Comparison of ENCODE assay signal across 34 cellular contexts in genomic region chr2:187684181-187684580, GRCh38.
"Had no signal": no experiment of that assay in that cellular context is flagged by ENCODE, and none has a peak within 500 bp of the region (broad histone marks: within the 10 kb centered on the region; RNA-seq: fewer than 3 reads in every experiment).

No MANE protein-coding gene starts in this region.

- H3K27ac ChIP-seq: breast epithelium, esophagus muscularis mucosa, foreskin keratinocyte, heart left ventricle, left lung, lower lobe of right lung, pancreas, prostate gland, uterus, VCaP had no signal

- H3K27ac Mint-ChIP-seq: activated CD4-positive, alpha-beta memory T cell treated with anti-CD3 and anti-CD28 coated beads for 36 hours; activated naive CD4-positive, alpha-beta T cell treated with anti-CD3 and anti-CD28 coated beads, Interleukin-2, amount 10 ng/mL, durations not matched to agents 7 days and 5 days; activated naive CD8-positive, alpha-beta T cell treated with anti-CD3 and anti-CD28 coated beads, Interleukin-2, amount 10 ng/mL, durations not matched to agents 7 days and 5 days; activated T-cell treated with anti-CD3 and anti-CD28 coated beads, Interleukin-2, amount 50 U/mL, for 24 hours; dendritic cell treated with granulocyte-macrophage colony-stimulating factor and Interleukin-4, amounts not matched to agents 40 ng/mL and 50 ng/mL, for 4 days; nephron progenitor cell; stimulated activated memory B cell treated with anti-CD40 and anti-IgM and Interleukin-4, amounts not matched to agents 10 μg/mL and 1 μg/mL and 100 μg/mL, for 72 hours; stimulated activated naive CD8-positive, alpha-beta T cell treated with anti-CD3 and anti-CD28 coated beads, Interleukin-15, amount 100 ng/mL, for 72 hours; T-helper 1 cell treated with Interleukin-12 subunit alpha and Interleukin-12 subunit beta and Interleukin-4 antibody, amounts not matched to agents 30 μg/mL and 1 μg/mL, for 36 hours; type B pancreatic cell had no signal

- H3K27me3 Mint-ChIP-seq: activated CD4-positive, alpha-beta memory T cell treated with anti-CD3 and anti-CD28 coated beads for 36 hours; activated naive CD4-positive, alpha-beta T cell treated with anti-CD3 and anti-CD28 coated beads, Interleukin-2, amount 10 ng/mL, durations not matched to agents 7 days and 5 days; activated naive CD8-positive, alpha-beta T cell treated with anti-CD3 and anti-CD28 coated beads, Interleukin-2, amount 10 ng/mL, durations not matched to agents 7 days and 5 days; activated T-cell treated with anti-CD3 and anti-CD28 coated beads, Interleukin-2, amount 50 U/mL, for 24 hours; dendritic cell treated with granulocyte-macrophage colony-stimulating factor and Interleukin-4, amounts not matched to agents 40 ng/mL and 50 ng/mL, for 4 days; stimulated activated memory B cell treated with anti-CD40 and anti-IgM and Interleukin-4, amounts not matched to agents 10 μg/mL and 1 μg/mL and 100 μg/mL, for 72 hours; stimulated activated naive CD8-positive, alpha-beta T cell treated with anti-CD3 and anti-CD28 coated beads, Interleukin-15, amount 100 ng/mL, for 72 hours; type B pancreatic cell had no signal

- H3K27me3 ChIP-seq: breast epithelium, esophagus muscularis mucosa, foreskin keratinocyte, heart left ventricle, left lung, pancreas, uterus had no signal

- H3K4me3 Mint-ChIP-seq: activated CD4-positive, alpha-beta memory T cell treated with anti-CD3 and anti-CD28 coated beads for 36 hours; activated naive CD4-positive, alpha-beta T cell treated with anti-CD3 and anti-CD28 coated beads, Interleukin-2, amount 10 ng/mL, durations not matched to agents 7 days and 5 days; activated naive CD8-positive, alpha-beta T cell treated with anti-CD3 and anti-CD28 coated beads, Interleukin-2, amount 10 ng/mL, durations not matched to agents 7 days and 5 days; activated T-cell treated with anti-CD3 and anti-CD28 coated beads, Interleukin-2, amount 50 U/mL, for 24 hours; dendritic cell treated with granulocyte-macrophage colony-stimulating factor and Interleukin-4, amounts not matched to agents 40 ng/mL and 50 ng/mL, for 4 days; nephron progenitor cell; stimulated activated memory B cell treated with anti-CD40 and anti-IgM and Interleukin-4, amounts not matched to agents 10 μg/mL and 1 μg/mL and 100 μg/mL, for 72 hours; stimulated activated naive CD8-positive, alpha-beta T cell treated with anti-CD3 and anti-CD28 coated beads, Interleukin-15, amount 100 ng/mL, for 72 hours; T-helper 1 cell treated with Interleukin-12 subunit alpha and Interleukin-12 subunit beta and Interleukin-4 antibody, amounts not matched to agents 30 μg/mL and 1 μg/mL, for 36 hours; type B pancreatic cell had no signal

- H3K4me1 ChIP-seq: breast epithelium, esophagus muscularis mucosa, foreskin keratinocyte, heart left ventricle, left lung, lower lobe of right lung, pancreas, prostate gland, uterus had no signal

- ATAC-seq: foreskin keratinocyte; heart left ventricle; left lung; lower lobe of right lung; pancreas; sciatic nerve; stimulated activated memory B cell treated with anti-CD40 and anti-IgM and Interleukin-4, amounts not matched to agents 10 μg/mL and 1 μg/mL and 100 μg/mL, for 72 hours; stimulated activated naive CD8-positive, alpha-beta T cell treated with anti-CD3 and anti-CD28 coated beads, Interleukin-15, amount 100 ng/mL, for 72 hours had no signal

- H3K9me3 Mint-ChIP-seq: activated CD4-positive, alpha-beta memory T cell treated with anti-CD3 and anti-CD28 coated beads for 36 hours; activated naive CD4-positive, alpha-beta T cell treated with anti-CD3 and anti-CD28 coated beads, Interleukin-2, amount 10 ng/mL, durations not matched to agents 7 days and 5 days; activated naive CD8-positive, alpha-beta T cell treated with anti-CD3 and anti-CD28 coated beads, Interleukin-2, amount 10 ng/mL, durations not matched to agents 7 days and 5 days; activated T-cell treated with anti-CD3 and anti-CD28 coated beads, Interleukin-2, amount 50 U/mL, for 24 hours; dendritic cell treated with granulocyte-macrophage colony-stimulating factor and Interleukin-4, amounts not matched to agents 40 ng/mL and 50 ng/mL, for 4 days; nephron progenitor cell; stimulated activated memory B cell treated with anti-CD40 and anti-IgM and Interleukin-4, amounts not matched to agents 10 μg/mL and 1 μg/mL and 100 μg/mL, for 72 hours; stimulated activated naive CD8-positive, alpha-beta T cell treated with anti-CD3 and anti-CD28 coated beads, Interleukin-15, amount 100 ng/mL, for 72 hours; T-helper 1 cell treated with Interleukin-12 subunit alpha and Interleukin-12 subunit beta and Interleukin-4 antibody, amounts not matched to agents 30 μg/mL and 1 μg/mL, for 36 hours; type B pancreatic cell had no signal

- DNase-seq: activated CD4-positive, alpha-beta memory T cell treated with anti-CD3 and anti-CD28 coated beads for 36 hours; activated CD4-positive, alpha-beta T cell treated with anti-CD3 and anti-CD28 coated beads for 48 hours; activated CD8-positive, alpha-beta memory T cell treated with anti-CD3 and anti-CD28 coated beads, Interleukin-2, amount 50 U/mL, for 48 hours; activated gamma-delta T cell; activated naive CD4-positive, alpha-beta T cell treated with anti-CD3 and anti-CD28 coated beads, Interleukin-2, amount 10 ng/mL, durations not matched to agents 7 days and 5 days; activated naive CD8-positive, alpha-beta T cell treated with anti-CD3 and anti-CD28 coated beads, Interleukin-2, amount 10 ng/mL, durations not matched to agents 7 days and 5 days; activated T-cell treated with anti-CD3 and anti-CD28 coated beads, Interleukin-2, amount 50 U/mL, for 24 hours; amniotic stem cell; central memory CD4-positive, alpha-beta T cell; foreskin keratinocyte; heart left ventricle; left lung; lower lobe of right lung; mesenchymal stem cell; nephron progenitor cell; pancreas; retina; stimulated activated CD4-positive, alpha-beta T cell treated with anti-CD3 and anti-CD28 coated beads, Interleukin-1b, Interleukin-23, amount 100 ng/mL, for 48 hours; stimulated activated CD4-positive, alpha-beta T cell treated with anti-CD3 and anti-CD28 coated beads, Interleukin-4, amount 100 ng/mL, for 4 hours; stimulated activated CD8-positive, alpha-beta memory T cell treated with anti-CD3 and anti-CD28 coated beads, Interleukin-4, amount 100 ng/mL, for 48 hours; stimulated activated naive CD8-positive, alpha-beta T cell treated with anti-CD3 and anti-CD28 coated beads, Interleukin-15, amount 100 ng/mL, for 72 hours; substantia nigra; T-helper 9 cell; uterus had no signal

- H3K36me3 Mint-ChIP-seq: activated CD4-positive, alpha-beta memory T cell treated with anti-CD3 and anti-CD28 coated beads for 36 hours; activated naive CD4-positive, alpha-beta T cell treated with anti-CD3 and anti-CD28 coated beads, Interleukin-2, amount 10 ng/mL, durations not matched to agents 7 days and 5 days; activated naive CD8-positive, alpha-beta T cell treated with anti-CD3 and anti-CD28 coated beads, Interleukin-2, amount 10 ng/mL, durations not matched to agents 7 days and 5 days; stimulated activated memory B cell treated with anti-CD40 and anti-IgM and Interleukin-4, amounts not matched to agents 10 μg/mL and 1 μg/mL and 100 μg/mL, for 72 hours; type B pancreatic cell had no signal

- H3K9me3 ChIP-seq: breast epithelium, esophagus muscularis mucosa, heart left ventricle, left lung, lower lobe of right lung, pancreas, prostate gland, uterus had no signal

- H3K4me2 ChIP-seq: smooth muscle cell had no signal

- H3K4me3 ChIP-seq: breast epithelium, esophagus muscularis mucosa, heart left ventricle, left lung, lower lobe of right lung, pancreas, prostate gland, smooth muscle cell, uterus had no signal

- H3K4me1 Mint-ChIP-seq: activated naive CD4-positive, alpha-beta T cell treated with anti-CD3 and anti-CD28 coated beads, Interleukin-2, amount 10 ng/mL, durations not matched to agents 7 days and 5 days; activated naive CD8-positive, alpha-beta T cell treated with anti-CD3 and anti-CD28 coated beads, Interleukin-2, amount 10 ng/mL, durations not matched to agents 7 days and 5 days; nephron progenitor cell; stimulated activated memory B cell treated with anti-CD40 and anti-IgM and Interleukin-4, amounts not matched to agents 10 μg/mL and 1 μg/mL and 100 μg/mL, for 72 hours; stimulated activated naive CD8-positive, alpha-beta T cell treated with anti-CD3 and anti-CD28 coated beads, Interleukin-15, amount 100 ng/mL, for 72 hours had no signal

- H3K36me3 ChIP-seq: breast epithelium, esophagus muscularis mucosa, heart left ventricle, left lung, lower lobe of right lung, pancreas, prostate gland, uterus had no signal
